In the genomic region with DNA sequence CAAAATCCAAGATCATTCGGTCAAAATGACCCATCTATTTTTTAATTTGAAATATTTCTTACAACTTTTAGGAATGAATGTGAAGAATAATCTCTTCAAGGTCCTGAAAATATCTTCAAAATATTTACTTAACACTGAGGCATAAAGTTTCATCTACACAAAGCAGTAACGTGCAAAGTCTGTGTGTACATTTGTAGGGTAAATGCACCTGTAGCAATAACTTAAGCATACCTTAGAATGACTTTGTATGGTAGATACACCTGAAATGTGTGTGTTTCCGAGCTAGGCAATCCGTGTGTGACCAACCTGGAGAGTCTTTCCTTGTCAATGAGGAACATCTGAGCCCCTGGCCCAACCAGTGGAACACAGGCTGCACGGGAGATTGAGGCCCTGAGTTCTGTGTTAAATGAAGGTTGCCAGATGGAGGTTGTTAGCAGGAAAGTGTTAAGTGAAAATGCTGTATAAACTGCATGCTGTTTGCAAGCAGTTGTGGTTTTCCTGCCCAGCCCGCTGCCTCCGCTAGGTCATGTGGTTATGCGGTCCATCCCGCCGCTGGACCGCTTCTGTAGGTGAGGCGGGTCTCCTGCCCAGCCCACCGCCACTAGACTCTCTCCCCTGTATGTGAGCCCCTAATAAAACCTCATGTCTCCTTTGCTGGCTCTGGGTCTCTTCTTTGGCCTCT, we compare ENCODE assay signal across 11 cellular contexts. TPM values are rescaled to one million over a fixed set of nuclear protein-coding genes. Genes with fewer than 3 reads are reported as not detected.
A peak's percentile ranks its signal among the peaks of the same experiment; 100 is the strongest.
DNase-seq lines count a peak whose midpoint lies in the region; ATAC-seq, FAIRE-seq and TF ChIP-seq lines count a peak whose summit lies in the region.
"Had no signal": no experiment of that assay in that cellular context is flagged by ENCODE, and none has a peak within 500 bp of the region (broad histone marks: within the 10 kb centered on the region; RNA-seq: fewer than 3 reads in every experiment).

No MANE protein-coding gene starts in this region.

- no peaks in the 10 kb centered on the region for H3K27me3 Mint-ChIP-seq in CD4-positive, alpha-beta memory T cell
- no peaks in the 10 kb centered on the region for H3K27me3 Mint-ChIP-seq in activated CD4-positive, alpha-beta memory T cell treated with anti-CD3 and anti-CD28 coated beads for 36 hours
- no peaks in the 10 kb centered on the region for H3K27me3 Mint-ChIP-seq in progenitor cell of endocrine pancreas

- H3K9ac ChIP-seq in HepG2 (ENCODE audit: insufficient read depth, low read depth, low read length) = no peak overlapping the region
- no peak overlapping the region for H3K9ac ChIP-seq in trophoblast cell (ENCODE audit: low read length)

- no peaks in the 10 kb centered on the region for H3K36me3 Mint-ChIP-seq in CD4-positive, alpha-beta memory T cell
- H3K36me3 Mint-ChIP-seq in activated CD4-positive, alpha-beta memory T cell treated with anti-CD3 and anti-CD28 coated beads for 36 hours = no peaks in the 10 kb centered on the region
- H3K36me3 Mint-ChIP-seq in progenitor cell of endocrine pancreas (ENCODE audit: insufficient read depth) = no peaks in the 10 kb centered on the region
- H3K36me3 Mint-ChIP-seq: brain had no signal

- H3K14ac ChIP-seq in trophoblast cell (ENCODE audit: low read length) = no peak overlapping the region

- 14% methylated on average over 11 of the region's 13 CpGs for WGBS in HepG2 (ENCODE audit: low lambda C conversion rate)
- whole genome bisulfite sequencing in trophoblast cell (ENCODE audit: extremely low coverage, insufficient coverage, insufficient read length) = no CpG with 5 or more reads among the region's 13 CpGs

- ATAC-seq in HG02852 (IDR thresholded peaks at IDR 0.05; ENCODE audit: unreplicated experiment) (peak; percentile 53), HepG2 (no peak)

- H3K4me1 Mint-ChIP-seq in CD4-positive, alpha-beta memory T cell = peaks cover 30 to 66% (median 37%) of the 10 kb centered on the region in 4 donors
- H3K4me1 Mint-ChIP-seq in activated CD4-positive, alpha-beta memory T cell treated with anti-CD3 and anti-CD28 coated beads for 36 hours (ENCODE audit: low read depth) = peaks cover 44% of the 10 kb centered on the region
- no peaks in the 10 kb centered on the region for H3K4me1 Mint-ChIP-seq in progenitor cell of endocrine pancreas (ENCODE audit: low read depth)
- H3K4me1 Mint-ChIP-seq: brain had no signal

- H2BK120ac ChIP-seq in trophoblast cell (ENCODE audit: insufficient read depth, low read length, poor library complexity) = no peak overlapping the region

- H3K4ac ChIP-seq in trophoblast cell (ENCODE audit: low read depth, low read length) = no peak overlapping the region

- no peaks in the 10 kb centered on the region for H3K9me3 Mint-ChIP-seq in CD4-positive, alpha-beta memory T cell
- H3K9me3 Mint-ChIP-seq in activated CD4-positive, alpha-beta memory T cell treated with anti-CD3 and anti-CD28 coated beads for 36 hours = no peaks in the 10 kb centered on the region
- H3K9me3 Mint-ChIP-seq in progenitor cell of endocrine pancreas (ENCODE audit: low read depth) = no peaks in the 10 kb centered on the region
- H3K9me3 Mint-ChIP-seq: brain had no signal

- H2AK5ac ChIP-seq in trophoblast cell (ENCODE audit: low read length) = no peak overlapping the region

- FAIRE-seq in HepG2 (lab: Jason Lieb, UNC) = no peak

- TF ChIP-seq RAD21 in HepG2 (CRISPR knock-in tag; IDR thresholded peaks at IDR 0.05) = no peak

- peak overlapping the region; percentile 66 to 87 (median 80) for H3K4me3 Mint-ChIP-seq in CD4-positive, alpha-beta memory T cell
- peak overlapping the region; percentile 30 for H3K4me3 Mint-ChIP-seq in activated CD4-positive, alpha-beta memory T cell treated with anti-CD3 and anti-CD28 coated beads for 36 hours
- no peak overlapping the region for H3K4me3 Mint-ChIP-seq in progenitor cell of endocrine pancreas (ENCODE audit: low read depth)
- H3K4me3 Mint-ChIP-seq: brain had no signal

- H3K4me3 ChIP-seq in CD4-positive, alpha-beta memory T cell (ENCODE audit: low read length in 2 of 2) = peak overlapping the region; percentile 0 to 3
- H3K4me3 ChIP-seq in HepG2 (replicated peaks in 1 of 3; ENCODE audit: insufficient read depth in 1 of 3, low read depth in 2 of 3, low read length in 3 of 3) (no peak overlapping the region), brain microvascular endothelial cell (ENCODE audit: low read depth, low read length) (no peak overlapping the region), trophoblast cell (ENCODE audit: low read depth, low read length) (no peak overlapping the region)
- H3K4me3 ChIP-seq: suprapubic skin had no signal

- no peak overlapping the region for H2BK5ac ChIP-seq in trophoblast cell (ENCODE audit: low read depth, low read length, poor library complexity)

- H4K8ac ChIP-seq in trophoblast cell (ENCODE audit: low read depth, low read length) = no peak overlapping the region

- H3K27me3 ChIP-seq in CD4-positive, alpha-beta memory T cell (ENCODE audit: insufficient read depth, low read length) = no peaks in the 10 kb centered on the region
- H3K27me3 ChIP-seq in HepG2 (ENCODE audit: control insufficient read depth in 1 of 2, insufficient read depth in 2 of 2, low read length in 2 of 2) (peaks cover 2 to 8% of the 10 kb centered on the region in 2 experiments; a peak in 2 of 5 replicates), brain microvascular endothelial cell (replicated peaks) (no peaks in the 10 kb centered on the region), trophoblast cell (ENCODE audit: insufficient read depth, low read length) (no peaks in the 10 kb centered on the region)
- H3K27me3 ChIP-seq: foreskin keratinocyte, suprapubic skin had no signal

- TF ChIP-seq EP300 in HepG2 (IDR thresholded peaks at IDR 0.05; ENCODE audit: low read depth in 2 of 2, low read length in 2 of 2) (no peak), HepG2 (CRISPR knock-in tag; IDR thresholded peaks at IDR 0.05; ENCODE audit: borderline replicate concordance) (no peak)

- intact Hi-C loops in CD4-positive, alpha-beta memory T cell (cut with micrococcal nuclease) = loop anchor here (1.0 to 2.0 kb wide), 3 partner anchors 8 to 203 kb away; a partner anchor contains a TSS
- intact Hi-C loops in activated CD4-positive, alpha-beta memory T cell treated with anti-CD3 and anti-CD28 coated beads for 36 hours (cut with micrococcal nuclease) = loop anchor here (2.0 to 5.0 kb wide), 4 partner anchors 65 to 446 kb away; a partner anchor contains a TSS
- intact Hi-C loops in HepG2 (cut with micrococcal nuclease; ENCODE audit: unreplicated experiment) = no loop called here

- H3K9me3 ChIP-seq in CD4-positive, alpha-beta memory T cell (ENCODE audit: control insufficient read depth in 1 of 2, low read length in 2 of 2) = no peaks in the 10 kb centered on the region
- no peaks in the 10 kb centered on the region for H3K9me3 ChIP-seq in HepG2 (ENCODE audit: low read length)
- H3K9me3 ChIP-seq in trophoblast cell (ENCODE audit: insufficient read depth, low read depth, low read length) = no peaks in the 10 kb centered on the region
- H3K9me3 ChIP-seq: suprapubic skin had no signal

- H3K79me2 ChIP-seq in HepG2 (ENCODE audit: insufficient read depth, low read length) (no peaks in the 10 kb centered on the region), trophoblast cell (ENCODE audit: control insufficient read depth, insufficient read depth, low read length, poor library complexity) (no peaks in the 10 kb centered on the region)

- peak; percentile 36 to 68 (median 52) for DNase-seq in CD4-positive, alpha-beta memory T cell
- peak; percentile 63 for DNase-seq in activated CD4-positive, alpha-beta memory T cell treated with anti-CD3 and anti-CD28 coated beads for 36 hours
- DNase-seq in HepG2 (ENCODE audit: low spot score) (no peak), brain microvascular endothelial cell (no peak), progenitor cell of endocrine pancreas (ENCODE audit: low spot score, unreplicated experiment) (no peak), SKM-1 treated with dmso at 0.1 percent for 144 hours (lab: John Stamatoyannopoulos, UW; ENCODE audit: unreplicated experiment) (no peak), trophoblast cell (no peak)

- peak overlapping the region; percentile 75 to 94 (median 89) for H3K27ac Mint-ChIP-seq in CD4-positive, alpha-beta memory T cell
- peak overlapping the region; percentile 53 for H3K27ac Mint-ChIP-seq in activated CD4-positive, alpha-beta memory T cell treated with anti-CD3 and anti-CD28 coated beads for 36 hours
- H3K27ac Mint-ChIP-seq in progenitor cell of endocrine pancreas = no peak overlapping the region

- H3K4me2 ChIP-seq in HepG2 (ENCODE audit: low read depth, low read length) = 0 out of 2 replicates have a peak overlapping the region, but pooled peaks have one; percentile 8
- no peak overlapping the region for H3K4me2 ChIP-seq in trophoblast cell (ENCODE audit: low read length)

- no peak overlapping the region for H2AFZ ChIP-seq in HepG2 (ENCODE audit: low read length)
- H2AFZ ChIP-seq in trophoblast cell (ENCODE audit: insufficient read depth, low read length, poor library complexity) = no peak overlapping the region

- BruUV-seq in HepG2 (replicated peaks; lab: Mats Ljungman, UMichigan) = no TSS peak

- in situ Hi-C loops in HepG2 (cut with HindIII; ENCODE audit: extremely low pct_ligation_motif_present, low pct_unique_long_range_greater_than_20kb) (no loop called here), brain microvascular endothelial cell (cut with HindIII; ENCODE audit: low pct_ligation_motif_present, low sequenced_read_pairs) (no loop called here)

- POLR2A ChIA-PET in CD4-positive, alpha-beta memory T cell (lab: Charles Lee; ENCODE audit: partially characterized antibody) = interaction anchor here (1.2 to 2.4 kb wide), 4 partner anchors 7 to 66 kb away, joined by 5 to 15 read pairs (median 8); a partner anchor contains a TSS
- POLR2A ChIA-PET in activated CD4-positive, alpha-beta memory T cell treated with anti-CD3 and anti-CD28 coated beads for 36 hours (lab: Charles Lee) = no interaction called here
- POLR2A ChIA-PET in HepG2 (lab: Yijun Ruan, JAX) = interaction anchor here (1.3 kb wide), 1 partner anchor 8 kb away, joined by 6 read pairs; a partner anchor contains a TSS

- H3K36me3 ChIP-seq in CD4-positive, alpha-beta memory T cell (ENCODE audit: insufficient read depth, low read length) = no peaks in the 10 kb centered on the region
- H3K36me3 ChIP-seq in HepG2 (replicated peaks in 1 of 2; ENCODE audit: control insufficient read depth in 1 of 2, insufficient read depth in 2 of 2, low read length in 2 of 2) (no peaks in the 10 kb centered on the region), brain microvascular endothelial cell (replicated peaks) (no peaks in the 10 kb centered on the region), trophoblast cell (ENCODE audit: control insufficient read depth in 1 of 2, insufficient read depth in 2 of 2, low read length in 2 of 2) (no peaks in the 10 kb centered on the region)
- H3K36me3 ChIP-seq: suprapubic skin had no signal

- no peak overlapping the region for H3K18ac ChIP-seq in trophoblast cell (ENCODE audit: low read length)

- CTCF ChIA-PET in CD4-positive, alpha-beta memory T cell (lab: Charles Lee; ENCODE audit: partially characterized antibody) = interaction anchor here (2.1 kb wide), 1 partner anchor 337 kb away, joined by 7 read pairs; no protein-coding TSS in a partner anchor
- CTCF ChIA-PET in activated CD4-positive, alpha-beta memory T cell treated with anti-CD3 and anti-CD28 coated beads for 36 hours (lab: Charles Lee) = interaction anchor here (1.0 to 1.5 kb wide), 2 partner anchors 49 to 327 kb away, joined by 3 read pairs; no protein-coding TSS in a partner anchor
- CTCF ChIA-PET in HepG2 (lab: Yijun Ruan, JAX; ENCODE audit: low intra/inter-chr PET ratio, low total read pairs) = no interaction called here

- no peak overlapping the region for H2BK12ac ChIP-seq in trophoblast cell (ENCODE audit: low read length)

- H4K20me1 ChIP-seq in HepG2 (ENCODE audit: insufficient read depth, low read length) = no peaks in the 10 kb centered on the region

- no peak for TF ChIP-seq POLR2A in HepG2 (IDR thresholded peaks at IDR 0.05; ENCODE audit: insufficient read depth in 1 of 2, low read depth in 2 of 2, low read length in 2 of 2)

- no peak for TF ChIP-seq CTCF in HepG2 (CRISPR knock-in tag; IDR thresholded peaks at IDR 0.05)
- TF ChIP-seq CTCF in brain microvascular endothelial cell (IDR thresholded peaks at IDR 0.05; ENCODE audit: low read depth, low read length, missing control alignments) = no peak
- TF ChIP-seq CTCF in progenitor cell of endocrine pancreas (IDR thresholded peaks at IDR 0.05; ENCODE audit: unreplicated experiment) = no peak

- no peaks in the 10 kb centered on the region for H3K79me1 ChIP-seq in trophoblast cell (ENCODE audit: low read length)

- peaks cover 41% of the 10 kb centered on the region for H3K4me1 ChIP-seq in CD4-positive, alpha-beta memory T cell (ENCODE audit: insufficient read depth, low read length)
- H3K4me1 ChIP-seq in HepG2 (ENCODE audit: insufficient read depth, low read length) (peaks cover 16% of the 10 kb centered on the region), trophoblast cell (ENCODE audit: control insufficient read depth in 1 of 2, insufficient read depth in 2 of 2, low read length in 2 of 2) (peaks cover 0 to 3% of the 10 kb centered on the region in 2 experiments)

- no peak overlapping the region for H3K23ac ChIP-seq in trophoblast cell (ENCODE audit: low read length)

- no peak overlapping the region for H4K91ac ChIP-seq in trophoblast cell (ENCODE audit: low read depth, low read length)

- H3K27ac ChIP-seq in CD4-positive, alpha-beta memory T cell (ENCODE audit: low read depth, low read length) = peak overlapping the region; percentile 52
- H3K27ac ChIP-seq in HepG2 (ENCODE audit: extremely low read length, insufficient read depth, low read length) = no peak overlapping the region
- H3K27ac ChIP-seq in brain microvascular endothelial cell = no peak overlapping the region
- H3K27ac ChIP-seq in trophoblast cell (ENCODE audit: low read depth, low read length) = no peak overlapping the region
- H3K27ac ChIP-seq: suprapubic skin had no signal

- H4K12ac ChIP-seq in trophoblast cell (ENCODE audit: low read depth, low read length) = no peak overlapping the region

RNA-seq across cellular contexts. Expression of a gene that starts 7.6 kb away (rescaled TPM):
- total RNA-seq in CD4-positive, alpha-beta memory T cell = 10 to 100 TPM; 57.2 to 68.6 TPM
- polyA plus RNA-seq in CD4-positive, alpha-beta memory T cell = 10 to 100 TPM; 39.7 to 58.8 TPM
- total RNA-seq in activated CD4-positive, alpha-beta memory T cell treated with anti-CD3 and anti-CD28 coated beads for 36 hours = 10 to 100 TPM; 37.6 to 39.9 TPM
- total RNA-seq in HepG2 (2016; rRNA removed; fragmentation: Illumina TruSeq; extraction: Trizol) = 22.1 and 35.9 TPM in 2 replicates
- total RNA-seq in HepG2 (2016; cell fraction: cytosol; rRNA removed; fragmentation: Illumina TruSeq; extraction: Trizol; ENCODE audit: low read depth) = 2.4 and 2.7 TPM in 2 replicates
- 20.3 and 33.1 TPM in 2 replicates for total RNA-seq in HepG2 (2016; cell fraction: insoluble cytoplasmic fraction; rRNA removed; fragmentation: Illumina TruSeq; extraction: Trizol)
- 7.5 and 8.7 TPM in 2 replicates for total RNA-seq in HepG2 (2016; cell fraction: membrane; rRNA removed; fragmentation: Illumina TruSeq; extraction: Trizol)
- total RNA-seq in HepG2 (2016; cell fraction: nucleus; rRNA removed; fragmentation: Illumina TruSeq; extraction: Trizol) = 14.9 and 16.5 TPM in 2 replicates
- 6.1 and 6.6 TPM in 2 replicates for polyA plus RNA-seq in HepG2 (2011; rRNA removed)
- polyA plus RNA-seq in HepG2 (2011; cell fraction: cytosol; rRNA removed) = 3.1 and 4.9 TPM in 2 replicates
- polyA plus RNA-seq in HepG2 (2011; cell fraction: nucleus; rRNA removed) = 2.9 and 4.3 TPM in 2 replicates
- polyA plus RNA-seq in HepG2 (2012) = 9.8 and 14.0 TPM in 2 replicates
- polyA plus RNA-seq in HepG2 (2016; cell fraction: cytosol; fragmentation: Illumina TruSeq; extraction: Trizol; ENCODE audit: low read depth) = 0.71 and 0.75 TPM in 2 replicates
- polyA plus RNA-seq in HepG2 (2016; cell fraction: insoluble cytoplasmic fraction; fragmentation: Illumina TruSeq; extraction: Trizol; ENCODE audit: low read depth) = 31.0 and 31.2 TPM in 2 replicates
- polyA plus RNA-seq in HepG2 (2016; cell fraction: membrane; fragmentation: Illumina TruSeq; extraction: Trizol; ENCODE audit: low read depth) = 1.8 and 2.6 TPM in 2 replicates
- 15.6 and 16.5 TPM in 2 replicates for polyA plus RNA-seq in HepG2 (2016; cell fraction: nucleus; fragmentation: Illumina TruSeq; extraction: Trizol; ENCODE audit: insufficient read depth, low read depth)
- 3.0 and 9.8 TPM in 2 replicates for polyA minus RNA-seq in HepG2 (2011; rRNA and poly(A)+ RNA removed; ENCODE audit: low replicate concordance)
- polyA minus RNA-seq in HepG2 (2011; cell fraction: cytosol; rRNA and poly(A)+ RNA removed) = 8.4 and 12.7 TPM in 2 replicates
- polyA minus RNA-seq in HepG2 (2011; cell fraction: nucleus; rRNA and poly(A)+ RNA removed) = 14.3 and 19.4 TPM in 2 replicates
- 34.4 and 38.6 TPM in 2 replicates for total RNA-seq in progenitor cell of endocrine pancreas
- 27.9 and 28.4 TPM in 2 replicates for polyA plus RNA-seq in trophoblast cell (2013)

RNA-seq across cellular contexts. Expression of a gene that starts 49.9 kb away (rescaled TPM):
- total RNA-seq in CD4-positive, alpha-beta memory T cell = not detected
- polyA plus RNA-seq in CD4-positive, alpha-beta memory T cell = not detected
- not detected for total RNA-seq in activated CD4-positive, alpha-beta memory T cell treated with anti-CD3 and anti-CD28 coated beads for 36 hours
- total RNA-seq in HepG2 (2016; rRNA removed; fragmentation: Illumina TruSeq; extraction: Trizol) (0.13 TPM in 2 replicates), progenitor cell of endocrine pancreas (5.4 and 6.3 TPM in 2 replicates)
- 0.18 TPM in 1 of 2 replicates, not detected in the other for total RNA-seq in HepG2 (2016; cell fraction: cytosol; rRNA removed; fragmentation: Illumina TruSeq; extraction: Trizol; ENCODE audit: low read depth)
- total RNA-seq in HepG2 (2016; cell fraction: insoluble cytoplasmic fraction; rRNA removed; fragmentation: Illumina TruSeq; extraction: Trizol) = 0.13 and 0.16 TPM in 2 replicates
- 0.07 and 0.31 TPM in 2 replicates for total RNA-seq in HepG2 (2016; cell fraction: membrane; rRNA removed; fragmentation: Illumina TruSeq; extraction: Trizol)
- 0.09 TPM in 1 of 2 replicates, not detected in the other for total RNA-seq in HepG2 (2016; cell fraction: nucleus; rRNA removed; fragmentation: Illumina TruSeq; extraction: Trizol)
- 0.20 and 0.29 TPM in 2 replicates for polyA plus RNA-seq in HepG2 (2011; rRNA removed)
- polyA plus RNA-seq in HepG2 (2011; cell fraction: cytosol; rRNA removed) = 0.13 and 0.19 TPM in 2 replicates
- 0.19 and 0.29 TPM in 2 replicates for polyA plus RNA-seq in HepG2 (2011; cell fraction: nucleus; rRNA removed)
- polyA plus RNA-seq in HepG2 (2012) = 0.05 and 0.15 TPM in 2 replicates
- polyA plus RNA-seq in HepG2 (2016; cell fraction: cytosol; fragmentation: Illumina TruSeq; extraction: Trizol; ENCODE audit: low read depth) = 0.01 TPM in 1 of 2 replicates, not detected in the other
- 0.10 and 0.15 TPM in 2 replicates for polyA plus RNA-seq in HepG2 (2016; cell fraction: insoluble cytoplasmic fraction; fragmentation: Illumina TruSeq; extraction: Trizol; ENCODE audit: low read depth)
- polyA plus RNA-seq in HepG2 (2016; cell fraction: membrane; fragmentation: Illumina TruSeq; extraction: Trizol; ENCODE audit: low read depth) = 0.05 TPM in 1 of 2 replicates, not detected in the other
- polyA plus RNA-seq in HepG2 (2016; cell fraction: nucleus; fragmentation: Illumina TruSeq; extraction: Trizol; ENCODE audit: insufficient read depth, low read depth) = 0.17 and 0.19 TPM in 2 replicates
- polyA minus RNA-seq in HepG2 (2011; rRNA and poly(A)+ RNA removed; ENCODE audit: low replicate concordance) = 0.36 TPM in 1 of 2 replicates, not detected in the other
- 0.09 and 0.20 TPM in 2 replicates for polyA minus RNA-seq in HepG2 (2011; cell fraction: cytosol; rRNA and poly(A)+ RNA removed)
- 0.25 and 0.26 TPM in 2 replicates for polyA minus RNA-seq in HepG2 (2011; cell fraction: nucleus; rRNA and poly(A)+ RNA removed)
- 1.5 and 1.9 TPM in 2 replicates for polyA plus RNA-seq in trophoblast cell (2013)

Comparison
In these comparisons a context has a peak if more than half of its experiments do, and no peak if none do; other contexts are left out.
1. DNase-seq: peak in CD4-positive, alpha-beta memory T cell (5 of 5) and activated CD4-positive, alpha-beta memory T cell treated with anti-CD3 and anti-CD28 coated beads for 36 hours (single experiment); none in HepG2 (single experiment), brain microvascular endothelial cell (single experiment), progenitor cell of endocrine pancreas (single experiment), SKM-1 treated with dmso at 0.1 percent for 144 hours (single experiment) and trophoblast cell (0 of 2).
2. H3K4me3 ChIP-seq: peak in CD4-positive, alpha-beta memory T cell (2 of 2); none in HepG2 (0 of 3), brain microvascular endothelial cell (single experiment) and trophoblast cell (single experiment).